In the genomic region with DNA sequence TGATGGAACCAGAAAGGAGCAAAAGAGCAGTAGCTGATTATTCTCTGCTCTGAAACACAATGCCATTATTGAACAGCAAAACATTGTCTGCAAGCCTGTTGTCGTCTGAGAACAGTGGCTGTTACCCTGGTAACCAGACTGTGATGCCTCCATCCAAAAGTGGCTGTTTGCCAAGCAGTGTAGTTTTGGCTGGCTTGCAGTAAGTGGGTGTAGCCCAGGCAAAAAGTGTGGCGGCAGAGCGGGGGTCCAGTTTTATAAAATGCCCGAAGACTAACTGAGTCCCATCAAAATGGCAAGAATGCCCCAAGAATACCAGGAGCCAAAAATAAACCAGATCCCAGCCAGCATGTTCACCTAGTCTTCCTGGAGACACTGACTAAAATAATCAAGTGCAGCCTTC, we compare ENCODE assay signal across 16 cellular contexts. TPM values are rescaled to one million over a fixed set of nuclear protein-coding genes. Genes with fewer than 3 reads are reported as not detected.
DNase-seq lines count a peak whose midpoint lies in the region; ATAC-seq and TF ChIP-seq lines count a peak whose summit lies in the region.
"Had no signal": no experiment of that assay in that cellular context is flagged by ENCODE, and none has a peak within 500 bp of the region (broad histone marks: within the 10 kb centered on the region; RNA-seq: fewer than 3 reads in every experiment).

No MANE protein-coding gene starts in this region.

- no peaks in the 10 kb centered on the region for H3K9me3 Mint-ChIP-seq in activated T-helper 2 cell treated with anti-CD3 and anti-CD28 coated beads, Interferon-gamma antibody, Interleukin-2, Interleukin-4, amounts not matched to agents 10 μg/mL and 5 μg/mL and 100 μg/mL, durations not matched to agents 14 hours and 24 hours and 36 hours
- H3K9me3 Mint-ChIP-seq: activated CD4-positive, alpha-beta T cell treated with anti-CD3 and anti-CD28 coated beads, Interleukin-2, amount 10 ng/mL, durations not matched to agents 7 days and 5 days had no signal

- intact Hi-C loops in activated T-helper 2 cell treated with anti-CD3 and anti-CD28 coated beads, Interferon-gamma antibody, Interleukin-2, Interleukin-4, amounts not matched to agents 10 μg/mL and 5 μg/mL and 100 μg/mL, durations not matched to agents 14 hours and 24 hours and 36 hours (cut with micrococcal nuclease) = no loop called here

- peaks cover 6% of the 10 kb centered on the region for H3K27me3 Mint-ChIP-seq in activated T-helper 2 cell treated with anti-CD3 and anti-CD28 coated beads, Interferon-gamma antibody, Interleukin-2, Interleukin-4, amounts not matched to agents 10 μg/mL and 5 μg/mL and 100 μg/mL, durations not matched to agents 14 hours and 24 hours and 36 hours (ENCODE audit: low read depth)

- H4K20me1 ChIP-seq in osteoblast (ENCODE audit: insufficient read depth, low read length) = peaks cover 2% of the 10 kb centered on the region

- TF ChIP-seq CTCF in choroid plexus epithelial cell (conservative IDR thresholded peaks at IDR 0.05; ENCODE audit: low read depth, low read length) (no peak), osteoblast (IDR thresholded peaks at IDR 0.05; ENCODE audit: extremely low read depth, low read depth, low read length) (no peak), omental fat pad (IDR thresholded peaks at IDR 0.05) (no peak)

- H3K4me2 ChIP-seq in osteoblast (ENCODE audit: insufficient read depth, low read length) = no peak overlapping the region

- DNase-seq in NCI-H1092 treated with DMSO at 0.1 percent for 48 hours (lab: John Stamatoyannopoulos, UW) (peak; percentile 18), NCI-H345 (lab: John Stamatoyannopoulos, UW) (peak; percentile 44), choroid plexus epithelial cell (ENCODE audit: low read depth) (peak; percentile 37), occipital lobe (lab: John Stamatoyannopoulos, UW) (peak; percentile 7), osteoblast (ENCODE audit: insufficient read length, low spot score, missing footprints) (no peak), GDM1 (lab: John Stamatoyannopoulos, UW) (no peak), omental fat pad (ENCODE audit: low spot score) (no peak)
- DNase-seq in activated T-helper 2 cell treated with anti-CD3 and anti-CD28 coated beads, Interferon-gamma antibody, Interleukin-2, Interleukin-4, amounts not matched to agents 10 μg/mL and 5 μg/mL and 100 μg/mL, durations not matched to agents 14 hours and 24 hours and 36 hours (ENCODE audit: low spot score) = no peak
- DNase-seq: activated CD4-positive, alpha-beta T cell treated with anti-CD3 and anti-CD28 coated beads, Interleukin-2, amount 10 ng/mL, durations not matched to agents 7 days and 5 days; NCI-H510A; pancreas; tibial artery had no signal

- H3K9me3 ChIP-seq in osteoblast (ENCODE audit: low read depth, low read length) = no peaks in the 10 kb centered on the region
- H3K9me3 ChIP-seq: pancreas, tibial artery had no signal

- H3K27me3 ChIP-seq in osteoblast (ENCODE audit: insufficient read depth, low read length) = peaks cover 56% of the 10 kb centered on the region
- H3K27me3 ChIP-seq: pancreas, tibial artery had no signal

- H3K79me2 ChIP-seq in osteoblast (ENCODE audit: insufficient read depth, low read length) = no peaks in the 10 kb centered on the region

- no peak for ATAC-seq in omental fat pad (ENCODE audit: low FRiP score)
- ATAC-seq: K562, pancreas had no signal

- H3K27ac Mint-ChIP-seq in activated T-helper 2 cell treated with anti-CD3 and anti-CD28 coated beads, Interferon-gamma antibody, Interleukin-2, Interleukin-4, amounts not matched to agents 10 μg/mL and 5 μg/mL and 100 μg/mL, durations not matched to agents 14 hours and 24 hours and 36 hours = no peak overlapping the region
- H3K27ac Mint-ChIP-seq: activated CD4-positive, alpha-beta T cell treated with anti-CD3 and anti-CD28 coated beads, Interleukin-2, amount 10 ng/mL, durations not matched to agents 7 days and 5 days had no signal

- H3K4me3 ChIP-seq in choroid plexus epithelial cell (ENCODE audit: low read depth, low read length) (no peak overlapping the region), osteoblast (ENCODE audit: insufficient read depth, low read length) (no peak overlapping the region)
- H3K4me3 ChIP-seq: K562, pancreas, tibial artery had no signal

- no peaks in the 10 kb centered on the region for H3K4me1 Mint-ChIP-seq in activated T-helper 2 cell treated with anti-CD3 and anti-CD28 coated beads, Interferon-gamma antibody, Interleukin-2, Interleukin-4, amounts not matched to agents 10 μg/mL and 5 μg/mL and 100 μg/mL, durations not matched to agents 14 hours and 24 hours and 36 hours (ENCODE audit: low read depth)

- H3K4me1 ChIP-seq in osteoblast (ENCODE audit: insufficient read depth, low read length) = no peaks in the 10 kb centered on the region
- H3K4me1 ChIP-seq: pancreas had no signal

- H3K27ac ChIP-seq in osteoblast (ENCODE audit: low read depth, low read length) = no peak overlapping the region
- H3K27ac ChIP-seq: epithelial cell of prostate, pancreas, RWPE1, tibial artery had no signal

- H2AFZ ChIP-seq in osteoblast (ENCODE audit: low read length) = no peak overlapping the region

- no peak overlapping the region for H3K4me3 Mint-ChIP-seq in activated T-helper 2 cell treated with anti-CD3 and anti-CD28 coated beads, Interferon-gamma antibody, Interleukin-2, Interleukin-4, amounts not matched to agents 10 μg/mL and 5 μg/mL and 100 μg/mL, durations not matched to agents 14 hours and 24 hours and 36 hours (ENCODE audit: low read depth)
- H3K4me3 Mint-ChIP-seq: activated CD4-positive, alpha-beta T cell treated with anti-CD3 and anti-CD28 coated beads, Interleukin-2, amount 10 ng/mL, durations not matched to agents 7 days and 5 days had no signal

- H3K36me3 Mint-ChIP-seq in activated T-helper 2 cell treated with anti-CD3 and anti-CD28 coated beads, Interferon-gamma antibody, Interleukin-2, Interleukin-4, amounts not matched to agents 10 μg/mL and 5 μg/mL and 100 μg/mL, durations not matched to agents 14 hours and 24 hours and 36 hours (ENCODE audit: low read depth) = no peaks in the 10 kb centered on the region

- no peaks in the 10 kb centered on the region for H3K36me3 ChIP-seq in osteoblast (ENCODE audit: insufficient read depth, low read length)
- H3K36me3 ChIP-seq: pancreas, tibial artery had no signal

RNA-seq across cellular contexts. Expression of a gene that starts 2.5 kb away (rescaled TPM):
- total RNA-seq in occipital lobe (9.4 TPM), osteoblast (0.29 and 0.36 TPM in 2 replicates), omental fat pad (10 to 100 TPM in 1 of 4 donors, 1 to 10 TPM in 1, under 1 TPM in 2; 0.38 to 18.8 (median 1.4) TPM)
- total RNA-seq in activated T-helper 2 cell treated with anti-CD3 and anti-CD28 coated beads, Interferon-gamma antibody, Interleukin-2, Interleukin-4, amounts not matched to agents 10 μg/mL and 5 μg/mL and 100 μg/mL, durations not matched to agents 14 hours and 24 hours and 36 hours = not detected in 2 replicates
- total RNA-seq: activated CD4-positive, alpha-beta T cell treated with anti-CD3 and anti-CD28 coated beads, Interleukin-2, amount 10 ng/mL, durations not matched to agents 7 days and 5 days; K562; lung microvascular endothelial cell had no signal

RNA-seq across cellular contexts. Expression of a gene that starts 52.9 kb away (rescaled TPM):
- total RNA-seq in occipital lobe (36.3 TPM), osteoblast (1.1 and 1.8 TPM in 2 replicates), omental fat pad (1 to 10 TPM in 1 of 4 donors, under 1 TPM in 3; 0.50 to 3.9 (median 0.76) TPM)
- 0.55 and 0.62 TPM in 2 replicates for total RNA-seq in activated T-helper 2 cell treated with anti-CD3 and anti-CD28 coated beads, Interferon-gamma antibody, Interleukin-2, Interleukin-4, amounts not matched to agents 10 μg/mL and 5 μg/mL and 100 μg/mL, durations not matched to agents 14 hours and 24 hours and 36 hours
- total RNA-seq: K562 had no signal

Comparison
In these comparisons a context has a peak if more than half of its experiments do, and no peak if none do; other contexts are left out.
1. DNase-seq: peak in NCI-H1092 treated with DMSO at 0.1 percent for 48 hours (single experiment), NCI-H345 (single experiment), choroid plexus epithelial cell (single experiment) and occipital lobe (single experiment); none in osteoblast (single experiment), activated T-helper 2 cell treated with anti-CD3 and anti-CD28 coated beads, Interferon-gamma antibody, Interleukin-2, Interleukin-4, amounts not matched to agents 10 μg/mL and 5 μg/mL and 100 μg/mL, durations not matched to agents 14 hours and 24 hours and 36 hours (single experiment), GDM1 (single experiment) and omental fat pad (single experiment).